Comparison of ENCODE assay signal across 9 cellular contexts in the genomic region with DNA sequence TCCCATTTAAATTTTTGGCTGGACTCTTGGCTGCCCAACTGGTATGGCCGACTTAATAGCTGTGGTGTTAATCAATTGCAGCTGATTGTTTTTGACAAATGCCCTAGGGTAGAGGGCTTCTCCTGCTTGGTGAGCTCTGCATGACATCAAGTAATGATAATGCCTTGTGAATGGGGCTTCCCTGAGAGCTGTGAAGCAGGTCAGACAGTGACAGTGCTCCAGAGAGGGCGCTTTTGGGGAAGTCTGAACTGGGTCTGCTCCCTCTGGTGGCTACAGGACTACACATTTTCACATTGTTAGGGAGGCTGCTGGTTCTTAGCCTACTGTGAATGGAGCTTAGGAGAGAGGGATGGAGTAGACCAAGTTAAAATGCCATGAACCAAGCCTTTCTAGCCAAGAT.
DNase-seq lines count a peak whose midpoint lies in the region; ATAC-seq and TF ChIP-seq lines count a peak whose summit lies in the region.
"Had no signal": no experiment of that assay in that cellular context is flagged by ENCODE, and none has a peak within 500 bp of the region (broad histone marks: within the 10 kb centered on the region; RNA-seq: fewer than 3 reads in every experiment).

No MANE protein-coding gene starts in this region.

- TF ChIP-seq CTCF in endothelial cell (IDR thresholded peaks at IDR 0.05; ENCODE audit: unreplicated experiment) (peak; percentile 40), progenitor cell of endocrine pancreas (IDR thresholded peaks at IDR 0.05; ENCODE audit: unreplicated experiment) (peak; percentile 44)

- H3K36me3 Mint-ChIP-seq in endothelial cell (ENCODE audit: low read depth, unreplicated experiment): no peaks in the 10 kb centered on the region
- H3K36me3 Mint-ChIP-seq in progenitor cell of endocrine pancreas (ENCODE audit: insufficient read depth): peaks cover 11% of the 10 kb centered on the region

- H3K4me3 Mint-ChIP-seq in endothelial cell (ENCODE audit: unreplicated experiment): no peak overlapping the region
- no peak overlapping the region for H3K4me3 Mint-ChIP-seq in progenitor cell of endocrine pancreas (ENCODE audit: low read depth)

- no peak overlapping the region for H3K27ac Mint-ChIP-seq in endothelial cell (ENCODE audit: unreplicated experiment)
- no peak overlapping the region for H3K27ac Mint-ChIP-seq in progenitor cell of endocrine pancreas

- ATAC-seq in GM21619 (IDR thresholded peaks at IDR 0.05; ENCODE audit: unreplicated experiment) (no peak), GM21515 (IDR thresholded peaks at IDR 0.05; ENCODE audit: unreplicated experiment) (no peak)

- DNase-seq in SIG-M5 treated with dmso at 0.1 percent for 504 hours (lab: John Stamatoyannopoulos, UW; ENCODE audit: unreplicated experiment): peak; percentile 58
- no peak for DNase-seq in SIG-M5 (lab: John Stamatoyannopoulos, UW)
- DNase-seq in NCI-H526 treated with DMSO at 0.1 percent for 48 hours (lab: John Stamatoyannopoulos, UW): peak; percentile 13
- peak; percentile 58 for DNase-seq in endothelial cell (ENCODE audit: low spot score)
- DNase-seq in progenitor cell of endocrine pancreas (ENCODE audit: low spot score, unreplicated experiment): no peak
- DNase-seq in GM19238 (ENCODE audit: insufficient read length, low spot score): no peak
- DNase-seq: NCI-H2107 had no signal

- H3K9me3 Mint-ChIP-seq in endothelial cell (ENCODE audit: unreplicated experiment) (no peaks in the 10 kb centered on the region), progenitor cell of endocrine pancreas (ENCODE audit: low read depth) (peaks cover 29% of the 10 kb centered on the region)

- H3K4me1 Mint-ChIP-seq in endothelial cell (ENCODE audit: unreplicated experiment): no peaks in the 10 kb centered on the region
- H3K4me1 Mint-ChIP-seq in progenitor cell of endocrine pancreas (ENCODE audit: low read depth): peaks cover 3% of the 10 kb centered on the region

- H3K27me3 Mint-ChIP-seq in endothelial cell (ENCODE audit: unreplicated experiment): no peaks in the 10 kb centered on the region
- H3K27me3 Mint-ChIP-seq in progenitor cell of endocrine pancreas: no peaks in the 10 kb centered on the region

Comparison
In these comparisons a context has a peak if more than half of its experiments do, and no peak if none do; other contexts are left out.
1. DNase-seq: peak in SIG-M5 treated with dmso at 0.1 percent for 504 hours (single experiment), NCI-H526 treated with DMSO at 0.1 percent for 48 hours (single experiment) and endothelial cell (single experiment); none in SIG-M5 (single experiment), progenitor cell of endocrine pancreas (single experiment) and GM19238 (single experiment).